Comparison of ENCODE assay signal across 17 cellular contexts in the genomic region with DNA sequence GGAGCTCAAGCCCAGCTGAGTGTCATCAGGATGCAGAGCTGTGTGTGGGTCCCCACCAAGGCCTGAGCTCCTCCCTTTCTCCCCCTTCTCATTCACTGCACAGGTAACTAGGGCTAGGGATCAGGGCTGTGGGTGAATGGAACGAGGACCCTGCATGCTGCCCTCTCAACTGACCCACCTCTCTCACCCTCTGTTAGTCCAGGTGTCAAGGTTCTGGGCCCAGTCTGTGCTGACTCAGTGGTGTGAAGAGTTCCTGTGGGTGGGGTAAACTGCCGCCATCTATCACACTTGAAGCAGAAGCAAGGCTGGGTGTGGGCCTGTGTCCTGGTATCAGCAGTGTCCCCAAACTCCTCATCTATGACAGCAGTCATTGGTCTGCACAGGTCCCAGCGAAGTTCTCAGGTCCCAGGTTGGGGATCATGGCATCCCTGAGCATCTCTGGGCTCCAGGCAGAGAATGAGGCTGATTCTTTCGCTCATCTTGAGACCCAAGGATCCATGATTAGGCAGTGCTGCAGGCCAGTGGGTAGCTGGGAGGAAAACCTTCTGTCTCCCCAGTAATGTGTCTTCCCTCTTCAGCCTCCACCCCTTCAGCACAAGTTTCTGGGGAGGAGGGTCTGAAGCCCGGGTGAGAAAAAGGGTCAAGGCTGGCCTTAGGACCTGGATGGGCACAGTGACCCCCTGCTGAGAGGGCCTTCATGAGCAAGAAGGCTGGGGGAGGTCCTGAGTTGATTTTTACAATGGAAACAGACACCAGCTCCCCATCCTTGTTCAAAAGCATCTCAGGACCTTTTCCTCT.
"Had no signal": no experiment of that assay in that cellular context is flagged by ENCODE, and none has a peak within 500 bp of the region (broad histone marks: within the 10 kb centered on the region; RNA-seq: fewer than 3 reads in every experiment).

No MANE protein-coding gene starts in this region.

- H3K4me2 ChIP-seq: smooth muscle cell had no signal

- H3K4me1 ChIP-seq: colonic mucosa, left lung, lower lobe of right lung, uterus had no signal

- H3K4me3 ChIP-seq: colonic mucosa, heart left ventricle, left lung, lower lobe of right lung, ovary, smooth muscle cell, suprapubic skin, thyroid gland, upper lobe of left lung, uterus had no signal

- H3K9me3 ChIP-seq: colonic mucosa, left lung, ovary, suprapubic skin, thyroid gland, uterus had no signal

- H3K36me3 ChIP-seq: colonic mucosa, heart left ventricle, left lung, lower lobe of right lung, ovary, suprapubic skin, thyroid gland, upper lobe of left lung, uterus had no signal

- DNase-seq: colonic mucosa; effector CD4-positive, alpha-beta T cell; hippocampal formation; kidney glomerular epithelial cell; left lung; lower lobe of right lung; mesenchymal stem cell; naive B cell; ovary; stimulated activated CD4-positive, alpha-beta T cell treated with anti-CD3 and anti-CD28 coated beads, Interleukin-2, amount 100 ng/mL, for 48 hours; stimulated activated naive CD8-positive, alpha-beta T cell treated with anti-CD3 and anti-CD28 coated beads, Interleukin-15, Interleukin-2, amounts not matched to agents 100 U/mL and 50 U/mL, for 24 hours; thyroid gland; uterus had no signal

- ATAC-seq: left lung, lower lobe of right lung had no signal

- H3K27ac ChIP-seq: colonic mucosa, left lung, lower lobe of right lung, ovary, suprapubic skin, thyroid gland, upper lobe of left lung, uterus had no signal

- H3K27me3 ChIP-seq: colonic mucosa, left lung, ovary, suprapubic skin, thyroid gland, upper lobe of left lung, uterus had no signal
